Comparison of ENCODE assay signal across 1 cellular context in the genomic region with DNA sequence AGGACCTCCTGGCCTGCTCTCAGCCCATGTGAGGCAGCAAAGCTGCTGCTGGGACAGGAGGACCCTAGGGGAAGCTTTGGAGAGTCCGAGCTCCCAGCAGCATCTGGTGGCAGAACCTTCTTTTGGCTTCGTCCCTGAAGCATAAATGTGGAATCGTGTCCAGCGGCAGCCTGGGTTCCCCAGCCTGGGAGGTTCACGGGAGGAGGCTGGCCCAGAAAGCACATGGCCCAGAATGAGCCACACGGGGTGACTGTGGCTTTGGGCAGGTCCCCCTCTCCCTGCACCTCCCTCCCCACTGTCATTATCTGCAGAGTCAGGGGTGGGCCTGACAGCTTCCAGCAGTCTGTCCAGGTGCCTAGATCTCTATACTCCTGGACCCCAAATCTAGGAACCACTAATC.
TF ChIP-seq lines count a peak whose summit lies in the region.

No MANE protein-coding gene starts in this region.

TF ChIP-seq in HepG2, 621 proteins besides CTCF, POLR2A, EP300 and RAD21 (continued from another document):
- no peak for TF ChIP-seq ISX (CRISPR knock-in tag; conservative IDR thresholded peaks at IDR 0.05)
- no peak for TF ChIP-seq ZNF326 (CRISPR knock-in tag; IDR thresholded peaks at IDR 0.05; ENCODE audit: borderline replicate concordance)
